ENCODE assay signal across 7 cellular contexts in genomic region chr11:68211546-68211945, GRCh38. TPM values are rescaled to one million over a fixed set of nuclear protein-coding genes. Genes with fewer than 3 reads are reported as not detected.
DNase-seq lines count a peak whose midpoint lies in the region; ATAC-seq and TF ChIP-seq lines count a peak whose summit lies in the region.

No MANE protein-coding gene starts in this region.

- peaks cover 33% of the 10 kb centered on the region for H3K4me1 Mint-ChIP-seq in glutamatergic neuron (ENCODE audit: low read depth, unreplicated experiment)

- POLR2A ChIA-PET in HEK293 (lab: Yijun Ruan, JAX) = interaction anchor here (1.6 kb wide), 1 partner anchor 174 kb away, joined by 3 read pairs; no protein-coding TSS in a partner anchor

- CTCF ChIA-PET in HEK293 (lab: Yijun Ruan, JAX) = interaction anchor here (0.7 to 6.4 kb wide), 3 partner anchors 86 to 159 kb away, joined by 3 to 43 read pairs (median 4); no protein-coding TSS in a partner anchor

- no peaks in the 10 kb centered on the region for H3K9me3 ChIP-seq in HEK293 (ENCODE audit: control insufficient read depth, insufficient read depth, low read depth, low read length)
- no peaks in the 10 kb centered on the region for H3K9me3 ChIP-seq in skeletal muscle tissue (ENCODE audit: control insufficient read depth in 3 of 3, low read length in 3 of 3)

- peaks cover 19% of the 10 kb centered on the region for H3K27me3 Mint-ChIP-seq in glutamatergic neuron (ENCODE audit: unreplicated experiment)

- H3K27ac Mint-ChIP-seq in glutamatergic neuron (ENCODE audit: unreplicated experiment) = peak overlapping the region; percentile 81

- H3K36me3 Mint-ChIP-seq in glutamatergic neuron (ENCODE audit: unreplicated experiment) = peaks cover 4% of the 10 kb centered on the region

- no peak for TF ChIP-seq CTCF in HEK293 (tag by site-specific recombination; IDR thresholded peaks at IDR 0.05)
- no peak for TF ChIP-seq CTCF in WI38 (IDR thresholded peaks at IDR 0.05; ENCODE audit: low read depth, low read length)
- TF ChIP-seq CTCF in glutamatergic neuron (IDR thresholded peaks at IDR 0.05; ENCODE audit: partially characterized antibody, unreplicated experiment) = no peak

- DNase-seq in glutamatergic neuron = no peak
- no peak for DNase-seq in AML-193 (lab: John Stamatoyannopoulos, UW)
- DNase-seq in activated effector memory CD4-positive, alpha-beta T cell treated with anti-CD3 and anti-CD28 coated beads, Interleukin-2, amount 50 U/mL, for 16 hours = no peak

- H3K27ac ChIP-seq in HEK293 (ENCODE audit: extremely low read depth, low read depth, low read length) (no peak overlapping the region), skeletal muscle tissue (ENCODE audit: low read depth, low read length) (no peak overlapping the region)

- H3K9ac ChIP-seq in skeletal muscle tissue (ENCODE audit: low read depth in 1 of 3, low read length in 3 of 3) = peak overlapping the region; percentile 62 to 84 (median 79)

- H3K36me3 ChIP-seq in HEK293 (ENCODE audit: control insufficient read depth in 2 of 2, insufficient read depth in 1 of 2, low read length in 2 of 2) = no peaks in the 10 kb centered on the region
- H3K36me3 ChIP-seq in skeletal muscle tissue (ENCODE audit: control insufficient read depth in 3 of 3, insufficient read depth in 3 of 3, low read length in 3 of 3) = no peaks in the 10 kb centered on the region

- ATAC-seq in GM21528 (IDR thresholded peaks at IDR 0.05; ENCODE audit: low FRiP score, unreplicated experiment) = no peak

- peaks cover 19% of the 10 kb centered on the region for H3K9me3 Mint-ChIP-seq in glutamatergic neuron (ENCODE audit: unreplicated experiment)

- peak overlapping the region; percentile 100 for H3K4me3 Mint-ChIP-seq in glutamatergic neuron (ENCODE audit: unreplicated experiment)

- H3K4me3 ChIP-seq in HEK293 (ENCODE audit: low read depth, low read length) (peak overlapping the region; percentile 66), WI38 (ENCODE audit: low read depth, low read length) (peak overlapping the region; percentile 90), skeletal muscle tissue (ENCODE audit: low read length in 3 of 3) (peak overlapping the region; percentile 23 to 97 (median 87))

- H3K27me3 ChIP-seq in skeletal muscle tissue (ENCODE audit: control insufficient read depth in 3 of 3, insufficient read depth in 3 of 3, low read length in 3 of 3) = no peaks in the 10 kb centered on the region

- 0 out of 2 replicates have a peak, but pooled peaks cover 2% of the 10 kb centered on the region for H3K4me1 ChIP-seq in HEK293 (ENCODE audit: control insufficient read depth, insufficient read depth, low read length)
- H3K4me1 ChIP-seq in skeletal muscle tissue (ENCODE audit: control insufficient read depth in 3 of 3, insufficient read depth in 3 of 3, low read length in 3 of 3) = peaks cover 47 to 62% (median 55%) of the 10 kb centered on the region in 3 donors

TF ChIP-seq in HEK293, 187 proteins besides CTCF, POLR2A, EP300 and RAD21:
- TF ChIP-seq ZSCAN5A (tag by site-specific recombination; IDR thresholded peaks at IDR 0.05) = no peak
- TF ChIP-seq ZNF677 (tag by site-specific recombination; IDR thresholded peaks at IDR 0.05) = no peak
- TF ChIP-seq ZBTB20 (tag by site-specific recombination; IDR thresholded peaks at IDR 0.05) = 0 out of 2 replicates have a peak, but pooled peaks have one; percentile 17
- TF ChIP-seq ZNF555 (tag by site-specific recombination; conservative IDR thresholded peaks at IDR 0.05) = no peak

RNA-seq across cellular contexts. Expression of gene KMT5B, which starts 1.6 kb away (rescaled TPM):
- total RNA-seq in glutamatergic neuron (ENCODE audit: unreplicated experiment) (77.4 TPM), skeletal muscle tissue (39.7 TPM)
